21 cellular contexts compared by ENCODE assay signal in the genomic region with DNA sequence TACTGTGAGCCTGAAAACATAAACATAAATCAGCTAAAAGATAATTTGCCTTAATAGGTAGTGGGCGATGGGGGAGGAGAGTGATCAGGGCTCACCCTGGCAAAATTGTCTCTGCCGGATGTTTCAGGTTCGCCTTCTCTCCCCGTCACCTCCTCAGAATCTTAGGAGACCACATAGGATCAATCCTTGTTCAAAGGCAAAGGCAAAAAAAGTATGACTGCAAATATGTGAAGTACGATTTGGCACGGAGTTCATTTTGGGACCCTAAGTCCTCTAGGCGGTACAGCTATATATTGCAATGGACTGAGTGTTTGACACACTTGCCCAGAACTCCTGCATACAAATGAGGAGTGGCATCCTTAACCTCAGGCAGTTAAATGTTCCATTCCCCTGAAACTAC.
A peak's percentile ranks its signal among the peaks of the same experiment; 100 is the strongest.
DNase-seq lines count a peak whose midpoint lies in the region; ATAC-seq, FAIRE-seq and TF ChIP-seq lines count a peak whose summit lies in the region.
"Had no signal": no experiment of that assay in that cellular context is flagged by ENCODE, and none has a peak within 500 bp of the region (broad histone marks: within the 10 kb centered on the region; RNA-seq: fewer than 3 reads in every experiment).

No MANE protein-coding gene starts in this region.

- ATAC-seq in A549 (peak; percentile 44 to 48; a peak in 5 of 6 replicates), RWPE2 (ENCODE audit: low read depth) (no peak), left lung (peak; percentile 16), GM18505 (IDR thresholded peaks at IDR 0.05; ENCODE audit: unreplicated experiment) (no peak), gastrocnemius medialis (no peak), GM21390 (IDR thresholded peaks at IDR 0.05; ENCODE audit: unreplicated experiment) (no peak)
- ATAC-seq: CD8-positive, alpha-beta T cell; stimulated activated naive CD8-positive, alpha-beta T cell treated with anti-CD3 and anti-CD28 coated beads, Interleukin-15, Interleukin-2, amounts not matched to agents 100 U/mL and 50 U/mL, for 24 hours had no signal

- POLR2A ChIA-PET in A549 (lab: Yijun Ruan, JAX), result no interaction called here

- H3K4me2 ChIP-seq in A549, result peak overlapping the region; percentile 49

- H3K27me3 Mint-ChIP-seq in progenitor cell of endocrine pancreas, result no peaks in the 10 kb centered on the region

- H3K27ac ChIP-seq in A549, result peak overlapping the region; percentile 89 to 90
- peak overlapping the region; percentile 58 for H3K27ac ChIP-seq in RWPE2 (ENCODE audit: poor library complexity, severe bottlenecking)
- peak overlapping the region; percentile 65 to 74 for H3K27ac ChIP-seq in left lung
- no peak overlapping the region for H3K27ac ChIP-seq in gastrocnemius medialis
- H3K27ac ChIP-seq: SK-N-MC, thoracic aorta had no signal

- H3K9me3 Mint-ChIP-seq in progenitor cell of endocrine pancreas (ENCODE audit: low read depth), result peaks cover 17% of the 10 kb centered on the region

- no peak for TF ChIP-seq EP300 in A549 (IDR thresholded peaks at IDR 0.05)

- H3K27ac Mint-ChIP-seq in progenitor cell of endocrine pancreas, result peak overlapping the region; percentile 97
- H3K27ac Mint-ChIP-seq: B cell; CD8-positive, alpha-beta T cell; T-helper 1 cell treated with Interleukin-12 subunit alpha and Interleukin-12 subunit beta and Interleukin-4 antibody, amounts not matched to agents 30 μg/mL and 1 μg/mL, for 36 hours had no signal

- FAIRE-seq in A549 (lab: Jason Lieb, UNC), result peak; percentile 65
- FAIRE-seq: keratinocyte had no signal

- no peaks in the 10 kb centered on the region for H3K36me3 ChIP-seq in RWPE2 (ENCODE audit: low read depth)
- no peaks in the 10 kb centered on the region for H3K36me3 ChIP-seq in left lung
- no peaks in the 10 kb centered on the region for H3K36me3 ChIP-seq in gastrocnemius medialis
- H3K36me3 ChIP-seq: HAP-1, thoracic aorta had no signal

- H3K27me3 ChIP-seq in RWPE2 (ENCODE audit: insufficient read depth, poor library complexity, severe bottlenecking) (no peaks in the 10 kb centered on the region), left lung (no peaks in the 10 kb centered on the region), gastrocnemius medialis (no peaks in the 10 kb centered on the region)

- WGBS in A549 (ENCODE audit: missing lambda C conversion rate), result 67% methylated on average over 7 of the region's 7 CpGs

- peaks cover 33% of the 10 kb centered on the region for H3K4me1 Mint-ChIP-seq in progenitor cell of endocrine pancreas (ENCODE audit: low read depth)
- H3K4me1 Mint-ChIP-seq: B cell had no signal

- H3K4me3 Mint-ChIP-seq in progenitor cell of endocrine pancreas (ENCODE audit: low read depth), result peak overlapping the region; percentile 18
- H3K4me3 Mint-ChIP-seq: B cell; CD8-positive, alpha-beta T cell; T-helper 1 cell treated with Interleukin-12 subunit alpha and Interleukin-12 subunit beta and Interleukin-4 antibody, amounts not matched to agents 30 μg/mL and 1 μg/mL, for 36 hours had no signal

- TF ChIP-seq CTCF in A549 (IDR thresholded peaks at IDR 0.05), result no peak
- TF ChIP-seq CTCF in RWPE2 (IDR thresholded peaks at IDR 0.05; ENCODE audit: poor library complexity, severe bottlenecking), result no peak
- no peak for TF ChIP-seq CTCF in left lung (IDR thresholded peaks at IDR 0.05)
- no peak for TF ChIP-seq CTCF in progenitor cell of endocrine pancreas (IDR thresholded peaks at IDR 0.05; ENCODE audit: unreplicated experiment)
- no peak for TF ChIP-seq CTCF in gastrocnemius medialis (IDR thresholded peaks at IDR 0.05 in 4 of 5, conservative IDR thresholded peaks at IDR 0.05 in 1 of 5)

- peaks cover 16% of the 10 kb centered on the region for H3K36me3 Mint-ChIP-seq in progenitor cell of endocrine pancreas (ENCODE audit: insufficient read depth)

- CTCF ChIA-PET in A549 (lab: Yijun Ruan, JAX), result interaction anchor here (0.6 to 0.8 kb wide), 2 partner anchors 10 to 771 kb away, joined by 3 to 4 read pairs; no protein-coding TSS in a partner anchor

- intact Hi-C loops in left lung (cut with DNase I) (no loop called here), gastrocnemius medialis (cut with DNase I; ENCODE audit: low total_unique reads) (no loop called here)

- no peak for DNase-seq in A549 (ENCODE audit: low read depth in 1 of 2, low spot score in 1 of 2)
- DNase-seq in RWPE2 (ENCODE audit: low spot score), result no peak
- DNase-seq in left lung, result no peak
- DNase-seq in progenitor cell of endocrine pancreas (ENCODE audit: low spot score, unreplicated experiment), result no peak
- DNase-seq in gastrocnemius medialis, result no peak
- no peak for DNase-seq in NCI-H1694 treated with DMSO at 0.1 percent for 48 hours (lab: John Stamatoyannopoulos, UW)
- DNase-seq: activated CD8-positive, alpha-beta memory T cell treated with anti-CD3 and anti-CD28 coated beads for 24 hours; activated gamma-delta T cell; activated T-cell treated with anti-CD3 and anti-CD28 coated beads, Interleukin-2, amount 50 U/mL, for 1 hour; CD8-positive, alpha-beta T cell; cerebellar nuclear complex; glutamatergic neuron; stimulated activated naive CD8-positive, alpha-beta T cell treated with anti-CD3 and anti-CD28 coated beads, Interleukin-15, Interleukin-2, amounts not matched to agents 100 U/mL and 50 U/mL, for 24 hours had no signal

- H3K4me3 ChIP-seq in A549, result no peak overlapping the region
- no peak overlapping the region for H3K4me3 ChIP-seq in RWPE2 (ENCODE audit: severe bottlenecking)
- no peak overlapping the region for H3K4me3 ChIP-seq in left lung
- H3K4me3 ChIP-seq in gastrocnemius medialis, result no peak overlapping the region
- H3K4me3 ChIP-seq: HAP-1, SK-N-MC, thoracic aorta had no signal

- in situ Hi-C loops in gastrocnemius medialis (cut with MboI; ENCODE audit: low sequenced_read_pairs in 4 of 4), result no loop called here

- TF ChIP-seq POLR2A in A549 (IDR thresholded peaks at IDR 0.05; ENCODE audit: low read length) (no peak), GM18505 (IDR thresholded peaks at IDR 0.05; ENCODE audit: borderline replicate concordance, extremely low read depth, insufficient read depth, insufficient read length) (no peak), gastrocnemius medialis (IDR thresholded peaks at IDR 0.05) (no peak)

- peaks cover 38% of the 10 kb centered on the region for H3K9me3 ChIP-seq in A549
- H3K9me3 ChIP-seq in RWPE2 (ENCODE audit: severe bottlenecking), result peaks cover 8% of the 10 kb centered on the region
- peaks cover 0 to 24% of the 10 kb centered on the region in 2 donors for H3K9me3 ChIP-seq in left lung
- H3K9me3 ChIP-seq in gastrocnemius medialis, result no peaks in the 10 kb centered on the region
- H3K9me3 ChIP-seq: HAP-1, thoracic aorta had no signal

- TF ChIP-seq RAD21 in A549 (conservative IDR thresholded peaks at IDR 0.05 in 1 of 2, IDR thresholded peaks at IDR 0.05 in 1 of 2), result no peak

- H3K4me1 ChIP-seq in A549, result peaks cover 41% of the 10 kb centered on the region
- peaks cover 22% of the 10 kb centered on the region for H3K4me1 ChIP-seq in RWPE2 (ENCODE audit: insufficient read depth, poor library complexity, severe bottlenecking)
- H3K4me1 ChIP-seq in left lung, result peaks cover 0 to 5% of the 10 kb centered on the region in 2 donors
- no peaks in the 10 kb centered on the region for H3K4me1 ChIP-seq in gastrocnemius medialis
- H3K4me1 ChIP-seq: HAP-1 had no signal

TF ChIP-seq in A549, 52 proteins besides CTCF, POLR2A, EP300 and RAD21:
- TF ChIP-seq EHF (CRISPR knock-in tag; IDR thresholded peaks at IDR 0.05) (0 out of 2 replicates have a peak, but pooled peaks have one; percentile 57), MYC (IDR thresholded peaks at IDR 0.05; ENCODE audit: borderline replicate concordance, low read length) (no peak)

Comparison
In these comparisons a context has a peak if more than half of its experiments do, and no peak if none do; other contexts are left out.
1. ATAC-seq: peak in A549 (2 of 2) and left lung (single experiment); none in RWPE2 (single experiment), GM18505 (single experiment), gastrocnemius medialis (0 of 2) and GM21390 (single experiment).
2. H3K27ac ChIP-seq: peak in A549 (2 of 2), RWPE2 (single experiment) and left lung (2 of 2); none in gastrocnemius medialis (0 of 4).